Comparison of ENCODE assay signal across 1 cellular context in genomic region chr10:76984559-76985443, GRCh38.
A peak's percentile ranks its signal among the peaks of the same experiment; 100 is the strongest.
TF ChIP-seq lines count a peak whose summit lies in the region.

No MANE protein-coding gene starts in this region.

TF ChIP-seq in HEK293, 187 proteins besides CTCF, POLR2A, EP300 and RAD21 (continued from another document):
- TF ChIP-seq KLF1 (tag by site-specific recombination; IDR thresholded peaks at IDR 0.05) (no peak), ZNF175 (tag by site-specific recombination; IDR thresholded peaks at IDR 0.05) (no peak), ZNF558 (tag by site-specific recombination; IDR thresholded peaks at IDR 0.05) (no peak), ZNF654 (tag by site-specific recombination; IDR thresholded peaks at IDR 0.05; ENCODE audit: low read depth) (peak; percentile 95), ZNF596 (tag by site-specific recombination; IDR thresholded peaks at IDR 0.05) (no peak)
